1 cellular context compared by ENCODE assay signal in genomic region chr6:132530293-132530974, GRCh38.
A peak's percentile ranks its signal among the peaks of the same experiment; 100 is the strongest.
TF ChIP-seq lines count a peak whose summit lies in the region.

No MANE protein-coding gene starts in this region.

TF ChIP-seq in HepG2, 621 proteins besides CTCF, POLR2A, EP300 and RAD21 (continued from another document):
- TF ChIP-seq KLF9 (CRISPR knock-in tag; IDR thresholded peaks at IDR 0.05; ENCODE audit: low read depth) (no peak), ZNF263 (CRISPR knock-in tag; IDR thresholded peaks at IDR 0.05) (no peak), ZNF510 (CRISPR knock-in tag; IDR thresholded peaks at IDR 0.05; ENCODE audit: low read depth) (no peak), TBL1XR1 (IDR thresholded peaks at IDR 0.05; ENCODE audit: borderline replicate concordance, low read length, partially characterized antibody) (no peak), ZFP1 (CRISPR knock-in tag; IDR thresholded peaks at IDR 0.05) (no peak), SMC3 (IDR thresholded peaks at IDR 0.05; ENCODE audit: low read length) (peak; percentile 65), MIXL1 (CRISPR knock-in tag; IDR thresholded peaks at IDR 0.05) (peak; percentile 36; the same call in 1 of the 2 replicates), IRF9 (CRISPR knock-in tag; IDR thresholded peaks at IDR 0.05; ENCODE audit: borderline replicate concordance) (no peak), ZNF160 (CRISPR knock-in tag; IDR thresholded peaks at IDR 0.05) (no peak), ZNF850 (CRISPR knock-in tag; conservative IDR thresholded peaks at IDR 0.05) (no peak)
- TF ChIP-seq, protein P1, sequence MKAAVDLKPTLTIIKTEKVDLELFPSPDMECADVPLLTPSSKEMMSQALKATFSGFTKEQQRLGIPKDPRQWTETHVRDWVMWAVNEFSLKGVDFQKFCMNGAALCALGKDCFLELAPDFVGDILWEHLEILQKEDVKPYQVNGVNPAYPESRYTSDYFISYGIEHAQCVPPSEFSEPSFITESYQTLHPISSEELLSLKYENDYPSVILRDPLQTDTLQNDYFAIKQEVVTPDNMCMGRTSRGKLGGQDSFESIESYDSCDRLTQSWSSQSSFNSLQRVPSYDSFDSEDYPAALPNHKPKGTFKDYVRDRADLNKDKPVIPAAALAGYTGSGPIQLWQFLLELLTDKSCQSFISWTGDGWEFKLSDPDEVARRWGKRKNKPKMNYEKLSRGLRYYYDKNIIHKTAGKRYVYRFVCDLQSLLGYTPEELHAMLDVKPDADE (CRISPR knock-in tag; IDR thresholded peaks at IDR 0.05) = no peak
